In the genomic region with DNA sequence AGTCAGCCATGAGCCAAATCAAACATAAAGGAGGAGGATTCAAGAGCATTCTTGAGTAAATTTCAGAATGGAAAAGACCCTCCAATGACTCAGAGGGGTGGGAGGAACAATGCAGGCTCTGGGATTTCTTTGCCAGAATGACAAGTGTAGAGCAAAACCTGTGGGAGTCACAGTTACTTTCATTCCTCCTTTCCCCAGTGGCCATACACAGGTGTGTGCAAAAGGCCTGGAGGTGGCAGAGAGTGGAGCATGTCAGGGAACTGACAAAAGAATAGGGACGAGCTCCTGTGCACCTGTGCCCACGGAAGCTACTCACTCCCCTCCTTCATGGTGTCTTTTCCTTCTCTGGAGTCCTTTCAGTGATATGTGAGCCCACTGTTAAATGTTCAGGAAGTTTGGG, we compare ENCODE assay signal across 19 cellular contexts. TPM values are rescaled to one million over a fixed set of nuclear protein-coding genes. Genes with fewer than 3 reads are reported as not detected.
DNase-seq lines count a peak whose midpoint lies in the region; ATAC-seq and TF ChIP-seq lines count a peak whose summit lies in the region.
"Had no signal": no experiment of that assay in that cellular context is flagged by ENCODE, and none has a peak within 500 bp of the region (broad histone marks: within the 10 kb centered on the region; RNA-seq: fewer than 3 reads in every experiment).

No MANE protein-coding gene starts in this region.

- H3K4me1 ChIP-seq in endodermal cell (ENCODE audit: control insufficient read depth, insufficient read depth, low read length) (peaks cover 17% of the 10 kb centered on the region), mucosa of descending colon (ENCODE audit: low read depth) (peaks cover 6% of the 10 kb centered on the region), upper lobe of right lung (no peaks in the 10 kb centered on the region)

- no peak overlapping the region for H3K4me3 ChIP-seq in endodermal cell (ENCODE audit: low read length)
- H3K4me3 ChIP-seq in mucosa of descending colon: no peak overlapping the region
- H3K4me3 ChIP-seq in upper lobe of right lung: no peak overlapping the region
- H3K4me3 ChIP-seq: BLaER1 treated with 17β-estradiol and CSF1 and Interleukin-3, amounts not matched to agents 10 nM and 100 nM had no signal

- peak; percentile 22 for ATAC-seq in mucosa of descending colon
- no peak for ATAC-seq in upper lobe of right lung
- no peak for ATAC-seq in GM21367 (IDR thresholded peaks at IDR 0.05; ENCODE audit: unreplicated experiment)
- no peak for ATAC-seq in HG03135 (IDR thresholded peaks at IDR 0.05; ENCODE audit: unreplicated experiment)

- peak; percentile 89 for DNase-seq in DMS79 treated with DMSO at 0.1 percent for 48 hours (lab: John Stamatoyannopoulos, UW)
- no peak for DNase-seq in DMS79 (lab: John Stamatoyannopoulos, UW)
- DNase-seq in endodermal cell: peak; percentile 67
- no peak for DNase-seq in mucosa of descending colon
- DNase-seq in upper lobe of right lung: no peak
- DNase-seq in ureter (ENCODE audit: low spot score): no peak
- DNase-seq: activated CD4-positive, alpha-beta T cell treated with anti-CD3 and anti-CD28 coated beads for 48 hours; activated naive CD4-positive, alpha-beta T cell treated with anti-CD3 and anti-CD28 coated beads, Interleukin-2, amount 50 U/mL, for 16 hours; activated T-cell treated with anti-CD3 and anti-CD28 coated beads for 4 hours; nucleus accumbens; OCI-M1; stimulated activated CD4-positive, alpha-beta T cell treated with anti-CD3 and anti-CD28 coated beads, Interleukin-2, amount 100 ng/mL, for 48 hours; T-helper 9 cell had no signal

- H3K9me3 ChIP-seq in endodermal cell (ENCODE audit: control insufficient read depth, low read length): peaks cover 21% of the 10 kb centered on the region
- peaks cover 19% of the 10 kb centered on the region for H3K9me3 ChIP-seq in mucosa of descending colon
- no peaks in the 10 kb centered on the region for H3K9me3 ChIP-seq in upper lobe of right lung

- H3K27me3 ChIP-seq in endodermal cell (ENCODE audit: control insufficient read depth, insufficient read depth, low read length, poor library complexity, severe bottlenecking) (no peaks in the 10 kb centered on the region), upper lobe of right lung (no peaks in the 10 kb centered on the region)
- H3K27me3 ChIP-seq: BLaER1 treated with 17β-estradiol and CSF1 and Interleukin-3, amounts not matched to agents 10 nM and 100 nM had no signal

- TF ChIP-seq CTCF in endodermal cell (conservative IDR thresholded peaks at IDR 0.05) (no peak), mucosa of descending colon (IDR thresholded peaks at IDR 0.05) (no peak), upper lobe of right lung (IDR thresholded peaks at IDR 0.05) (no peak)

- intact Hi-C loops in mucosa of descending colon (cut with DNase I, micrococcal nuclease): no loop called here
- intact Hi-C loops in upper lobe of right lung (cut with DNase I): no loop called here

- WGBS in endodermal cell (ENCODE audit: insufficient coverage in 1 of 2, insufficient read length in 1 of 2), 2 experiments: 79 to 89% methylated on average over 2 of the region's 2 CpGs

- no peaks in the 10 kb centered on the region for H3K36me3 ChIP-seq in endodermal cell (ENCODE audit: control insufficient read depth, insufficient read depth, low read length)
- H3K36me3 ChIP-seq in mucosa of descending colon (ENCODE audit: low read depth): no peaks in the 10 kb centered on the region
- H3K36me3 ChIP-seq in upper lobe of right lung: no peaks in the 10 kb centered on the region

- no peak overlapping the region for H3K9ac ChIP-seq in endodermal cell (ENCODE audit: extremely low read depth, low read length, poor library complexity, severe bottlenecking)
- H3K9ac ChIP-seq: BLaER1 treated with 17β-estradiol and CSF1 and Interleukin-3, amounts not matched to agents 10 nM and 100 nM had no signal

- peaks cover 38% of the 10 kb centered on the region for H3K4me1 Mint-ChIP-seq in endodermal cell

- H3K9me3 Mint-ChIP-seq in endodermal cell: peaks cover 28% of the 10 kb centered on the region

- no peaks in the 10 kb centered on the region for H3K27me3 Mint-ChIP-seq in endodermal cell (ENCODE audit: insufficient read depth)

- H3K27ac ChIP-seq in endodermal cell (ENCODE audit: low read depth, low read length) (no peak overlapping the region), upper lobe of right lung (peak overlapping the region; percentile 17)
- H3K27ac ChIP-seq: BLaER1 treated with 17β-estradiol and CSF1 and Interleukin-3, amounts not matched to agents 10 nM and 100 nM had no signal

- peak overlapping the region; percentile 93 for H3K27ac Mint-ChIP-seq in endodermal cell

- peaks cover 3% of the 10 kb centered on the region for H3K36me3 Mint-ChIP-seq in endodermal cell (ENCODE audit: low read depth)

- peak overlapping the region; percentile 24 for H3K4me3 Mint-ChIP-seq in endodermal cell

RNA-seq across cellular contexts. Expression of a gene that starts 9.4 kb away (rescaled TPM):
- total RNA-seq in endodermal cell (10 to 100 TPM; 16.2 to 22.5 TPM), mucosa of descending colon (10 to 100 TPM; 45.7 to 84.9 (median 61.0) TPM), upper lobe of right lung (24.9 TPM), ureter (39.5 TPM)
- 19.9 TPM for polyA plus RNA-seq in endodermal cell (2013, experiment 1 of 2)
- polyA plus RNA-seq in endodermal cell (2013, experiment 2 of 2): 21.3 TPM

RNA-seq across cellular contexts. Expression of a gene that starts 52.9 kb away (rescaled TPM):
- total RNA-seq in endodermal cell (1 to 10 TPM in 1 of 2 donors, under 1 TPM in 1; 0.38 to 1.7 TPM), mucosa of descending colon (1 to 10 TPM in 1 of 3 donors, not detected in 2; 1.7 TPM), upper lobe of right lung (not detected), ureter (not detected)
- 9.5 TPM for polyA plus RNA-seq in endodermal cell (2013, experiment 1 of 2)
- polyA plus RNA-seq in endodermal cell (2013, experiment 2 of 2): 8.9 TPM
- total RNA-seq: A172, Daoy, epithelial cell of proximal tubule had no signal

Comparison
In these comparisons a context has a peak if more than half of its experiments do, and no peak if none do; other contexts are left out.
1. DNase-seq: peak in DMS79 treated with DMSO at 0.1 percent for 48 hours (single experiment) and endodermal cell (single experiment); none in DMS79 (single experiment), mucosa of descending colon (0 of 3), upper lobe of right lung (single experiment) and ureter (single experiment).